3 cellular contexts compared by ENCODE assay signal in genomic region chr5:145502906-145503305, GRCh38.
"Had no signal": no experiment of that assay in that cellular context is flagged by ENCODE, and none has a peak within 500 bp of the region (broad histone marks: within the 10 kb centered on the region; RNA-seq: fewer than 3 reads in every experiment).

No MANE protein-coding gene starts in this region.

- ATAC-seq: GM12878 had no signal

- H3K4me3 ChIP-seq: GM12878 had no signal

- DNase-seq: GDM1, GF-D8 had no signal
